In genomic region chr6:45421700-45422540, GRCh38 we compare ENCODE assay signal across 1 cellular context.
TF ChIP-seq lines count a peak whose summit lies in the region.

No MANE protein-coding gene starts in this region.

TF ChIP-seq in HEK293, 187 proteins besides CTCF, POLR2A, EP300 and RAD21 (continues in another document):
- TF ChIP-seq PRDM10 (tag by site-specific recombination; IDR thresholded peaks at IDR 0.05), result peak; percentile 73; the same call in 1 of the 2 replicates
- no peak for TF ChIP-seq YY2 (tag by site-specific recombination; IDR thresholded peaks at IDR 0.05)
- 0 out of 2 replicates have a peak, but pooled peaks have one; percentile 13 for TF ChIP-seq REST (tag by site-specific recombination; IDR thresholded peaks at IDR 0.05)
- peak; percentile 11; the same call in 1 of the 2 replicates for TF ChIP-seq ZNF394 (tag by site-specific recombination; IDR thresholded peaks at IDR 0.05; ENCODE audit: borderline replicate concordance)
- no peak for TF ChIP-seq TSHZ1 (tag by site-specific recombination; IDR thresholded peaks at IDR 0.05; ENCODE audit: borderline replicate concordance)
- TF ChIP-seq EGR2 (tag by site-specific recombination; IDR thresholded peaks at IDR 0.05; ENCODE audit: low read depth), result peak; percentile 13; the same call in 1 of the 2 replicates
- TF ChIP-seq REPIN1 (tag by site-specific recombination; IDR thresholded peaks at IDR 0.05; ENCODE audit: low read depth), result no peak
- peak; percentile 33; the same call in 1 of the 2 replicates for TF ChIP-seq SCRT1 (tag by site-specific recombination; IDR thresholded peaks at IDR 0.05; ENCODE audit: borderline replicate concordance)
- no peak for TF ChIP-seq ZNF169 (tag by site-specific recombination; IDR thresholded peaks at IDR 0.05)
- 0 out of 2 replicates have a peak, but pooled peaks have one; percentile 21 for TF ChIP-seq ZNF610 (tag by site-specific recombination; IDR thresholded peaks at IDR 0.05; ENCODE audit: borderline replicate concordance)
- TF ChIP-seq ZBTB8A (tag by site-specific recombination; IDR thresholded peaks at IDR 0.05), result peak; percentile 63
- TF ChIP-seq ZNF530 (tag by site-specific recombination; IDR thresholded peaks at IDR 0.05; ENCODE audit: low read depth), result no peak
- TF ChIP-seq GLIS1 (tag by site-specific recombination; IDR thresholded peaks at IDR 0.05), result peak; percentile 57; the same call in 1 of the 2 replicates
- peak; percentile 47; the same call in 1 of the 2 replicates for TF ChIP-seq ZBTB17 (tag by site-specific recombination; IDR thresholded peaks at IDR 0.05)
- TF ChIP-seq ZNF335 (tag by site-specific recombination; conservative IDR thresholded peaks at IDR 0.05), result peak; percentile 59
- TF ChIP-seq KLF8 (tag by site-specific recombination; IDR thresholded peaks at IDR 0.05), result peak; percentile 16; the same call in 1 of the 2 replicates
- TF ChIP-seq ZIC2 (tag by site-specific recombination; IDR thresholded peaks at IDR 0.05), result peak; percentile 59; the same call in 1 of the 2 replicates
- TF ChIP-seq ZNF133 (tag by site-specific recombination; IDR thresholded peaks at IDR 0.05), result no peak
- 0 out of 2 replicates have a peak, but pooled peaks have one; percentile 19 for TF ChIP-seq FEZF1 (tag by site-specific recombination; IDR thresholded peaks at IDR 0.05)
- peak; percentile 49; the same call in 1 of the 2 replicates for TF ChIP-seq HIC1 (tag by site-specific recombination; IDR thresholded peaks at IDR 0.05)
- TF ChIP-seq ZNF449 (tag by site-specific recombination; IDR thresholded peaks at IDR 0.05), result peak; percentile 45; the same call in 1 of the 2 replicates
- 0 out of 2 replicates have a peak, but pooled peaks have one; percentile 3 for TF ChIP-seq PRDM4 (tag by site-specific recombination; IDR thresholded peaks at IDR 0.05)
- TF ChIP-seq ZNF112 (tag by site-specific recombination; IDR thresholded peaks at IDR 0.05), result no peak
- TF ChIP-seq ZNF560 (tag by site-specific recombination; IDR thresholded peaks at IDR 0.05; ENCODE audit: borderline replicate concordance), result no peak
- peak; percentile 53; the same call in 1 of the 2 replicates for TF ChIP-seq KLF16 (tag by site-specific recombination; IDR thresholded peaks at IDR 0.05)
- peak; percentile 82 for TF ChIP-seq ZNF423 (tag by site-specific recombination; IDR thresholded peaks at IDR 0.05)
- no peak for TF ChIP-seq ZNF148 (tag by site-specific recombination; IDR thresholded peaks at IDR 0.05; ENCODE audit: borderline replicate concordance)
- TF ChIP-seq ZNF426 (tag by site-specific recombination; IDR thresholded peaks at IDR 0.05), result no peak
- TF ChIP-seq ZNF501 (tag by site-specific recombination; IDR thresholded peaks at IDR 0.05), result peak; percentile 22; the same call in 1 of the 2 replicates
- peak; percentile 85 for TF ChIP-seq ZBTB26 (tag by site-specific recombination; optimal IDR thresholded peaks at IDR 0.05)
- TF ChIP-seq ZSCAN30 (tag by site-specific recombination; IDR thresholded peaks at IDR 0.05), result peak; percentile 7; the same call in 1 of the 2 replicates
